In genomic region chr19:36963262-36963661, GRCh38 we compare ENCODE assay signal across 16 cellular contexts. TPM values are rescaled to one million over a fixed set of nuclear protein-coding genes. Genes with fewer than 3 reads are reported as not detected.
DNase-seq lines count a peak whose midpoint lies in the region; ATAC-seq and TF ChIP-seq lines count a peak whose summit lies in the region.
"Had no signal": no experiment of that assay in that cellular context is flagged by ENCODE, and none has a peak within 500 bp of the region (broad histone marks: within the 10 kb centered on the region; RNA-seq: fewer than 3 reads in every experiment).

No MANE protein-coding gene starts in this region.

- whole genome bisulfite sequencing in testis, 2 donors = 32 to 53% methylated on average over 2 of the region's 2 CpGs

- DNase-seq in DMS 273 treated with DMSO at 0.1 percent for 48 hours (lab: John Stamatoyannopoulos, UW) = peak; percentile 90
- peak; percentile 80 to 97 (median 83) for DNase-seq in NCI-H1417 (lab: John Stamatoyannopoulos, UW)
- peak; percentile 59 for DNase-seq in NCI-H524 treated with DMSO at 0.1 percent for 48 hours (lab: John Stamatoyannopoulos, UW)
- peak; percentile 99 for DNase-seq in myocyte (ENCODE audit: low read depth)
- no peak for DNase-seq in testis
- no peak for DNase-seq in COLO829 (ENCODE audit: low spot score)
- DNase-seq in HK-2 (ENCODE audit: unreplicated experiment) = no peak
- DNase-seq in foreskin keratinocyte = no peak
- DNase-seq: activated CD8-positive, alpha-beta T cell treated with anti-CD3 and anti-CD28 coated beads for 36 hours; activated T-cell treated with anti-CD3 and anti-CD28 coated beads, Interleukin-2, amount 50 U/mL, for 4 hours; brain microvascular endothelial cell; Calu3; left ventricle myocardium superior; stimulated activated CD4-positive, alpha-beta T cell treated with anti-CD3 and anti-CD28 coated beads, Interleukin-2, amount 100 ng/mL, for 48 hours; T-helper 1 cell had no signal

- H3K27me3 ChIP-seq in testis (no peaks in the 10 kb centered on the region), foreskin keratinocyte (no peaks in the 10 kb centered on the region)
- H3K27me3 ChIP-seq: brain microvascular endothelial cell had no signal

- intact Hi-C loops in testis (cut with DNase I; ENCODE audit: low total_unique reads) = no loop called here

- no peaks in the 10 kb centered on the region for H3K36me3 ChIP-seq in testis (ENCODE audit: low read depth, missing control alignments)
- H3K36me3 ChIP-seq: brain microvascular endothelial cell had no signal

- TF ChIP-seq POLR2A in testis (IDR thresholded peaks at IDR 0.05) = no peak

- H3K4me1 ChIP-seq in testis (no peaks in the 10 kb centered on the region), foreskin keratinocyte (no peaks in the 10 kb centered on the region)

- H3K27ac ChIP-seq in testis (peak overlapping the region in 1 of 2 donors; percentile 8), foreskin keratinocyte (no peak overlapping the region)
- H3K27ac ChIP-seq: brain microvascular endothelial cell had no signal

- TF ChIP-seq CTCF in testis (IDR thresholded peaks at IDR 0.05) = no peak
- TF ChIP-seq CTCF in foreskin keratinocyte (conservative IDR thresholded peaks at IDR 0.05) = no peak

- no peaks in the 10 kb centered on the region for H3K9me3 ChIP-seq in testis

- no peak overlapping the region for H3K4me3 ChIP-seq in testis

- no peak for ATAC-seq in foreskin keratinocyte
- ATAC-seq: activated CD8-positive, alpha-beta T cell treated with anti-CD3 and anti-CD28 coated beads for 36 hours; activated T-cell treated with anti-CD3 and anti-CD28 coated beads, Interleukin-2, amount 50 U/mL, for 4 hours; left ventricle myocardium superior; sciatic nerve had no signal

RNA-seq across cellular contexts. Expression of gene ZNF568, which starts 47.1 kb away (rescaled TPM):
- 20.0 and 24.0 TPM in 2 replicates for total RNA-seq in myocyte
- 11.7 TPM for polyA plus RNA-seq in myocyte (2012)
- total RNA-seq in testis = 10 to 100 TPM in 1 of 2 donors, 1 to 10 TPM in 1; 9.9 to 13.3 TPM
- polyA plus RNA-seq in testis (ENCODE audit: insufficient read depth, low read depth, low replicate concordance) = 8.1 TPM
- 5.1 and 6.2 TPM in 2 replicates for total RNA-seq in foreskin keratinocyte
- 2.1 and 2.7 TPM in 2 replicates for polyA plus RNA-seq in foreskin keratinocyte

RNA-seq across cellular contexts. Expression of gene ZNF829, which starts 47.2 kb away (rescaled TPM):
- total RNA-seq in myocyte (3.4 and 3.8 TPM in 2 replicates), testis (10 to 100 TPM; 10.5 to 19.9 TPM), foreskin keratinocyte (3.5 and 4.1 TPM in 2 replicates)
- polyA plus RNA-seq in myocyte (2012) = 1.1 TPM
- polyA plus RNA-seq in testis (ENCODE audit: insufficient read depth, low read depth, low replicate concordance) (12.1 TPM), foreskin keratinocyte (0.85 and 1.1 TPM in 2 replicates)

Comparison
In these comparisons a context has a peak if more than half of its experiments do, and no peak if none do; other contexts are left out.
1. DNase-seq: peak in DMS 273 treated with DMSO at 0.1 percent for 48 hours (single experiment), NCI-H1417 (3 of 3), NCI-H524 treated with DMSO at 0.1 percent for 48 hours (single experiment) and myocyte (single experiment); none in testis (single experiment), COLO829 (single experiment), HK-2 (single experiment) and foreskin keratinocyte (0 of 2).